ENCODE assay signal across 8 cellular contexts in the genomic region with DNA sequence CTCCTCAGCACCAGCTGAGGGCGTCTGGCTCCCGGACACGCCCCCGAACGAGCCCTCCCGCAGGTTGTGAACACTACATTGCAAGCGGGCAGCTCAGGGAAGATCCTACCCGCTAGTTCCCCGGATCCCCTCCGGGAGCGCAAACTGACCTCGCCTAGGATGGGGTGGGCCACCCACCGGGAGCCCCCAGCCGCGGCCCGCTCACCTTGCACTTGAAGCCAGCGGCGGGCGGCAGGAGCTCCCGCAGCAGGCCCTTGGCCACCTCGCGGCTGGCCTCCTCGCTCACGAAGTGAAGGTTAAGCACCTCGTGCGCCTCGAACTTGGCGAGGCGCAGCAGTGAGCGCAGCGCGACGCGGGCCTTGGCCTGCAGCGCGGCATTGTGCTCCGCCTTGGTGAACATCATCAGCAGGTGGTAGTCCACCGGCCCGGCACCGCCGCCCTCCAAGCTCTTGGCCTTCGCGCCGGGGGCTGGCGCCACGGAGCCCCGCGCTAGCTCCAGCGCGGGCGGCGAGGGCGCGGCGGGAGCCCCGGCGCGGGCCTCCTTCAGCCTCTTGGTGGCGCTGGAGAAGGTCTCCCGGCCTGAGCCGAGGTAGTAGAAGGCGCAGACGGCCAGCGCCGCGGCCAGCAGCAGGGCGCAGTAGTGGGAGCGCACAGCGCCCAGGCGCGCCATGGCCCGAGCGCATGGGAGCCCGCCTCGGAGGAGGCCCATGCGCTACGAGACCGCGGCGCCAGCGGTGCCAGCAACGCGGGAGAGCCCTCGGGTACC. TPM values are rescaled to one million over a fixed set of nuclear protein-coding genes. Genes with fewer than 3 reads are reported as not detected.
DNase-seq lines count a peak whose midpoint lies in the region; ATAC-seq and TF ChIP-seq lines count a peak whose summit lies in the region.

No MANE protein-coding gene starts in this region.

- DNase-seq in Ammon's horn (ENCODE audit: low spot score) (peak; percentile 78), NCI-H2107 (lab: John Stamatoyannopoulos, UW) (peak; percentile 76), WTC11 (ENCODE audit: low spot score) (peak; percentile 74), midbrain (lab: John Stamatoyannopoulos, UW) (peak; percentile 24)
- DNase-seq in effector memory CD8-positive, alpha-beta T cell, result peak in 1 of 3 experiments; percentile 68
- peak; percentile 46 to 94 (median 81) for DNase-seq in stimulated activated naive CD4-positive, alpha-beta T cell (lab: John Stamatoyannopoulos, UW)

- H3K4me3 Mint-ChIP-seq in WTC11, result peak overlapping the region; percentile 84
- H3K4me3 Mint-ChIP-seq in effector memory CD8-positive, alpha-beta T cell, result peak overlapping the region; percentile 82 to 84

- no peak for TF ChIP-seq CTCF in WTC11 (IDR thresholded peaks at IDR 0.05)

- H3K4me1 Mint-ChIP-seq in WTC11, result peaks cover 24% of the 10 kb centered on the region
- peaks cover 17 to 24% of the 10 kb centered on the region in 2 donors for H3K4me1 Mint-ChIP-seq in effector memory CD8-positive, alpha-beta T cell (ENCODE audit: low read depth in 2 of 2)

- no peaks in the 10 kb centered on the region for H3K9me3 Mint-ChIP-seq in WTC11
- no peaks in the 10 kb centered on the region for H3K9me3 Mint-ChIP-seq in effector memory CD8-positive, alpha-beta T cell

- no peak overlapping the region for H3K27ac Mint-ChIP-seq in WTC11
- peak overlapping the region; percentile 17 to 88 for H3K27ac Mint-ChIP-seq in effector memory CD8-positive, alpha-beta T cell

- no peaks in the 10 kb centered on the region for H3K27me3 Mint-ChIP-seq in WTC11 (ENCODE audit: low read depth)
- H3K27me3 Mint-ChIP-seq in effector memory CD8-positive, alpha-beta T cell, result no peaks in the 10 kb centered on the region

- POLR2A ChIA-PET in WTC11 (lab: Charles Lee), result interaction anchor here (0.6 to 2.6 kb wide), 7 partner anchors 10 to 583 kb away, joined by 3 to 10 read pairs (median 6); partner anchors contain the start of genes ACAP2 and PPP1R2

- peaks cover 7% of the 10 kb centered on the region for H3K36me3 Mint-ChIP-seq in WTC11
- H3K36me3 Mint-ChIP-seq in effector memory CD8-positive, alpha-beta T cell (ENCODE audit: insufficient read depth), result peaks cover 15% of the 10 kb centered on the region

- ATAC-seq in GM18868 (IDR thresholded peaks at IDR 0.05; ENCODE audit: unreplicated experiment), result peak; percentile 60
- peak; percentile 66 for ATAC-seq in HG03064 (IDR thresholded peaks at IDR 0.05; ENCODE audit: low read depth, unreplicated experiment)
- ATAC-seq in WTC11, result peak; percentile 61
- ATAC-seq in effector memory CD8-positive, alpha-beta T cell (replicated peaks), result peak; percentile 62

- CTCF ChIA-PET in WTC11 (lab: Charles Lee), result interaction anchor here (0.6 to 3.4 kb wide), 67 partner anchors 7 to 1328 kb away, joined by 3 to 49 read pairs (median 4); partner anchors contain the start of genes ACAP2, FAM43A, LSG1 and PPP1R2

TF ChIP-seq in WTC11, 78 proteins besides CTCF, POLR2A, EP300 and RAD21 (continues in another document):
- TF ChIP-seq CBFB (CRISPR knock-in tag; IDR thresholded peaks at IDR 0.05; ENCODE audit: low read depth) (no peak), ARID4B (CRISPR knock-in tag; IDR thresholded peaks at IDR 0.05; ENCODE audit: borderline replicate concordance) (no peak; the same call in 1 of the 2 replicates), HMGA2 (CRISPR knock-in tag; IDR thresholded peaks at IDR 0.05) (no peak), MYBL2 (CRISPR knock-in tag; IDR thresholded peaks at IDR 0.05) (0 out of 2 replicates have a peak, but pooled peaks have one; percentile 78), KAT7 (CRISPR knock-in tag; IDR thresholded peaks at IDR 0.05; ENCODE audit: borderline replicate concordance) (0 out of 2 replicates have a peak, but pooled peaks have one; percentile 39), ATF6 (CRISPR knock-in tag; IDR thresholded peaks at IDR 0.05) (no peak), TP53 (CRISPR knock-in tag; IDR thresholded peaks at IDR 0.05) (no peak), ETV6 (CRISPR knock-in tag; IDR thresholded peaks at IDR 0.05) (0 out of 2 replicates have a peak, but pooled peaks have one; percentile 9), ZNF671 (CRISPR knock-in tag; IDR thresholded peaks at IDR 0.05) (no peak), CREB1 (CRISPR knock-in tag; IDR thresholded peaks at IDR 0.05) (no peak), ZNF423 (CRISPR knock-in tag; IDR thresholded peaks at IDR 0.05) (peak; percentile 37; the same call in 1 of the 2 replicates), SMAD4 (CRISPR knock-in tag; IDR thresholded peaks at IDR 0.05) (no peak; the same call in 1 of the 2 replicates), NR2C2 (CRISPR knock-in tag; IDR thresholded peaks at IDR 0.05) (no peak), RELA (CRISPR knock-in tag; IDR thresholded peaks at IDR 0.05; ENCODE audit: borderline replicate concordance) (peak; percentile 59; the same call in 1 of the 2 replicates), ESRRA (CRISPR knock-in tag; IDR thresholded peaks at IDR 0.05; ENCODE audit: borderline replicate concordance) (0 out of 2 replicates have a peak, but pooled peaks have one; percentile 73), TCF7 (CRISPR knock-in tag; IDR thresholded peaks at IDR 0.05; ENCODE audit: low read depth) (0 out of 2 replicates have a peak, but pooled peaks have one; percentile 59)
- TF ChIP-seq, protein P1, sequence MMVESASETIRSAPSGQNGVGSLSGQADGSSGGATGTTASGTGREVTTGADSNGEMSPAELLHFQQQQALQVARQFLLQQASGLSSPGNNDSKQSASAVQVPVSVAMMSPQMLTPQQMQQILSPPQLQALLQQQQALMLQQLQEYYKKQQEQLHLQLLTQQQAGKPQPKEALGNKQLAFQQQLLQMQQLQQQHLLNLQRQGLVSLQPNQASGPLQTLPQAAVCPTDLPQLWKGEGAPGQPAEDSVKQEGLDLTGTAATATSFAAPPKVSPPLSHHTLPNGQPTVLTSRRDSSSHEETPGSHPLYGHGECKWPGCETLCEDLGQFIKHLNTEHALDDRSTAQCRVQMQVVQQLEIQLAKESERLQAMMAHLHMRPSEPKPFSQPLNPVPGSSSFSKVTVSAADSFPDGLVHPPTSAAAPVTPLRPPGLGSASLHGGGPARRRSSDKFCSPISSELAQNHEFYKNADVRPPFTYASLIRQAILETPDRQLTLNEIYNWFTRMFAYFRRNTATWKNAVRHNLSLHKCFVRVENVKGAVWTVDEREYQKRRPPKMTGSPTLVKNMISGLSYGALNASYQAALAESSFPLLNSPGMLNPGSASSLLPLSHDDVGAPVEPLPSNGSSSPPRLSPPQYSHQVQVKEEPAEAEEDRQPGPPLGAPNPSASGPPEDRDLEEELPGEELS (CRISPR knock-in tag; IDR thresholded peaks at IDR 0.05), result 0 out of 2 replicates have a peak, but pooled peaks have one; percentile 48

RNA-seq across cellular contexts. Expression of gene XXYLT1, which starts 0.4 kb away (rescaled TPM):
- total RNA-seq in WTC11 (2021), result 21.4 to 23.4 TPM (median 22.5 TPM) in 3 replicates
